ENCODE assay signal across 12 cellular contexts in genomic region chr2:201440182-201440581, GRCh38. TPM values are rescaled to one million over a fixed set of nuclear protein-coding genes. Genes with fewer than 3 reads are reported as not detected.
DNase-seq lines count a peak whose midpoint lies in the region; ATAC-seq and TF ChIP-seq lines count a peak whose summit lies in the region.
"Had no signal": no experiment of that assay in that cellular context is flagged by ENCODE, and none has a peak within 500 bp of the region (broad histone marks: within the 10 kb centered on the region; RNA-seq: fewer than 3 reads in every experiment).

No MANE protein-coding gene starts in this region.

- no peaks in the 10 kb centered on the region for H3K27me3 Mint-ChIP-seq in activated T-helper 17 cell treated with anti-CD3 and anti-CD28 coated beads, Interleukin-2, amount 50 U/mL, for 72 hours
- H3K27me3 Mint-ChIP-seq in effector memory CD8-positive, alpha-beta T cell, result no peaks in the 10 kb centered on the region

- ATAC-seq in activated T-helper 17 cell treated with anti-CD3 and anti-CD28 coated beads, Interleukin-2, amount 50 U/mL, for 72 hours (replicated peaks), result no peak
- ATAC-seq in left colon (peak; percentile 98), HG03039 (IDR thresholded peaks at IDR 0.05; ENCODE audit: unreplicated experiment) (no peak)
- ATAC-seq in effector memory CD8-positive, alpha-beta T cell (replicated peaks), result no peak
- ATAC-seq: stimulated activated naive CD8-positive, alpha-beta T cell treated with anti-CD3 and anti-CD28 coated beads, Interleukin-15, Interleukin-2, amounts not matched to agents 100 U/mL and 50 U/mL, for 24 hours had no signal

- intact Hi-C loops in left colon (cut with DNase I, micrococcal nuclease), result no loop called here

- peak overlapping the region; percentile 2 for H3K27ac Mint-ChIP-seq in activated T-helper 17 cell treated with anti-CD3 and anti-CD28 coated beads, Interleukin-2, amount 50 U/mL, for 72 hours
- H3K27ac Mint-ChIP-seq in effector memory CD8-positive, alpha-beta T cell, result peak overlapping the region in 1 of 2 donors; percentile 68

- DNase-seq in NCI-H1105 (lab: John Stamatoyannopoulos, UW) (peak; percentile 81), left colon (peak in 1 of 2 donors; percentile 72), NCI-H146 treated with DMSO at 0.1 percent for 48 hours (lab: John Stamatoyannopoulos, UW; ENCODE audit: unreplicated experiment) (no peak), NCI-H1092 treated with DMSO at 0.1 percent for 48 hours (lab: John Stamatoyannopoulos, UW) (no peak)
- no peak for DNase-seq in effector memory CD8-positive, alpha-beta T cell
- DNase-seq: activated CD8-positive, alpha-beta memory T cell treated with anti-CD3 and anti-CD28 coated beads for 24 hours; esophagus squamous epithelium; NCI-H1436 treated with DMSO at 0.1 percent for 48 hours; stimulated activated naive CD8-positive, alpha-beta T cell treated with anti-CD3 and anti-CD28 coated beads, Interleukin-15, Interleukin-2, amounts not matched to agents 100 U/mL and 50 U/mL, for 24 hours had no signal

- no peak for TF ChIP-seq CTCF in C4-2B (conservative IDR thresholded peaks at IDR 0.05)

- no peaks in the 10 kb centered on the region for H3K36me3 Mint-ChIP-seq in activated T-helper 17 cell treated with anti-CD3 and anti-CD28 coated beads, Interleukin-2, amount 50 U/mL, for 72 hours (ENCODE audit: low read depth)
- no peaks in the 10 kb centered on the region for H3K36me3 Mint-ChIP-seq in effector memory CD8-positive, alpha-beta T cell (ENCODE audit: insufficient read depth)

- no peak overlapping the region for H3K4me3 Mint-ChIP-seq in activated T-helper 17 cell treated with anti-CD3 and anti-CD28 coated beads, Interleukin-2, amount 50 U/mL, for 72 hours
- no peak overlapping the region for H3K4me3 Mint-ChIP-seq in effector memory CD8-positive, alpha-beta T cell

- no peaks in the 10 kb centered on the region for H3K9me3 Mint-ChIP-seq in activated T-helper 17 cell treated with anti-CD3 and anti-CD28 coated beads, Interleukin-2, amount 50 U/mL, for 72 hours
- no peaks in the 10 kb centered on the region for H3K9me3 Mint-ChIP-seq in effector memory CD8-positive, alpha-beta T cell

- peaks cover 12% of the 10 kb centered on the region for H3K4me1 Mint-ChIP-seq in activated T-helper 17 cell treated with anti-CD3 and anti-CD28 coated beads, Interleukin-2, amount 50 U/mL, for 72 hours
- peaks cover 9 to 33% of the 10 kb centered on the region in 2 donors for H3K4me1 Mint-ChIP-seq in effector memory CD8-positive, alpha-beta T cell (ENCODE audit: low read depth in 2 of 2)

- peak overlapping the region; percentile 25; the same call in 1 of the 2 replicates for H3K27ac ChIP-seq in C4-2B

RNA-seq across cellular contexts. Expression of gene TRAK2, which starts 11.1 kb away (rescaled TPM):
- 10 to 100 TPM; 23.2 to 27.0 TPM for total RNA-seq in activated T-helper 17 cell treated with anti-CD3 and anti-CD28 coated beads, Interleukin-2, amount 50 U/mL, for 72 hours
- total RNA-seq in left colon, result 10 to 100 TPM; 55.7 to 73.7 TPM

RNA-seq across cellular contexts. Expression of gene STRADB, which starts 11.4 kb away (rescaled TPM):
- total RNA-seq in activated T-helper 17 cell treated with anti-CD3 and anti-CD28 coated beads, Interleukin-2, amount 50 U/mL, for 72 hours, result 10 to 100 TPM; 13.6 to 14.5 TPM
- 10 to 100 TPM; 47.5 to 75.9 TPM for total RNA-seq in left colon
